8 cellular contexts compared by ENCODE assay signal in the genomic region with DNA sequence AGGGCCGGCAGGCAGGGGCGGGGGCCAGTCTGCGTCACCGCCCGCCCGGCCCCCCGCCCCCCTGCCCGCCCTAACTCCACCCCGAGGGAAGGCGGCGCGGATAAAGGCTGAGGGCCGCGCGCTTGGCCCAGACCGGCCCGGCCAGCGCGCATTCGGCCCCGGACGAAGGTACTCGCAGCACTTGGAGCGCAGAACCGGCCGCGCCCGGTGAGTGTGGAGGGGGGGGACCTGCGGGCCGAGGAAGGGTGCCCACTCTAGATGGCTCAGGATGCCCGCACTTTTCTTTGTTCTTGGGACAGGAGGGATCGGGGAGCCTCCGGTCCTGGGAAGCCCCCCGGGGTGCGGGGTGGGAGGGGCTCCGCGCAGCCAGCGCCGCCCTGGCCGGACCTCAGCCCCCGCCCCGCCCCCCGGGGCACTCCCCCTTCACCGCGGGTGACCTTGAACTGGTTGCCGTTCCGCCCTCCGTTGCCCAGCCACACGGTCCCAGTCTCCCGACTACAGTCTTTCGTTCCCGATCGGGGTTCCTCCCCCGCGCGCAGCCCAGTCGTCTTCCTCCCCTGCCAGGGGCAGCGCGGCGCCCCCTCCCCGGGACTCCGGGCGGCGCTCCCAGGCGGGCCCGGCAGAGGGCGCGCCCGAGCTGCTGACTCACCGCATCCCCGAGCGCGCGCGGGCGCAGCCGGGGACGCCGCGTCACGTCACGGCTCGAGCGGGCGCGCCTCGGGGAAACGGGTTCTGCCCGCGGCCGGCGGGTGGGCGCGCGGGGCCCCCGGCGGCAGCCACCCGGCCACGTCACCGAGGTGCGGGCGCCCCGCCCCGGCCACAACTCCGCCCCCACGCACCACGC. TPM values are rescaled to one million over a fixed set of nuclear protein-coding genes. Genes with fewer than 3 reads are reported as not detected.
DNase-seq lines count a peak whose midpoint lies in the region; ATAC-seq, FAIRE-seq and TF ChIP-seq lines count a peak whose summit lies in the region.

MIDN (plus strand) TSS at position 130 of the 844 bp plus-strand sequence. CDS start 1,714 bp downstream, outside the sequence.

- TF ChIP-seq CTCF in AG04449 (IDR thresholded peaks at IDR 0.05; ENCODE audit: insufficient read depth, low read length, missing control alignments) (peak; percentile 60), endothelial cell (IDR thresholded peaks at IDR 0.05; ENCODE audit: unreplicated experiment) (peak; percentile 78)

- CTCF ChIA-PET in AG04449 (lab: Yijun Ruan, JAX), result no interaction called here

- peak; percentile 72 for FAIRE-seq in GM18507 (lab: Jason Lieb, UNC)

- peaks cover 5% of the 10 kb centered on the region for H3K36me3 Mint-ChIP-seq in endothelial cell (ENCODE audit: low read depth, unreplicated experiment)

- peak within 1 kb of the TSS; percentile 90 for H3K27ac Mint-ChIP-seq in endothelial cell (ENCODE audit: unreplicated experiment)

- POLR2A ChIA-PET in AG04449 (lab: Yijun Ruan, JAX), result interaction anchor here (0.6 to 1.0 kb wide), 7 partner anchors 12 to 217 kb away, joined by 3 to 13 read pairs (median 3); partner anchors contain the start of gene CIRBP

- peak within 1 kb of the TSS; percentile 76 for H3K4me3 ChIP-seq in AG04449 (ENCODE audit: low read depth, low read length)

- H3K4me1 Mint-ChIP-seq in endothelial cell (ENCODE audit: unreplicated experiment), result peaks cover 2% of the 10 kb centered on the region

- no peaks in the 10 kb centered on the region for H3K9me3 Mint-ChIP-seq in endothelial cell (ENCODE audit: unreplicated experiment)

- H3K4me3 Mint-ChIP-seq in endothelial cell (ENCODE audit: unreplicated experiment), result peak within 1 kb of the TSS; percentile 84

- DNase-seq in AG04449 (ENCODE audit: low read depth, low spot score), result no peak
- peak; percentile 47 for DNase-seq in GM18507 (ENCODE audit: extremely low spot score, insufficient read length, low read depth)
- DNase-seq in NCI-H460 (ENCODE audit: extremely low read depth, low read depth), result peak; percentile 75
- peak; percentile 69 to 72 for DNase-seq in activated CD8-positive, alpha-beta memory T cell treated with anti-CD3 and anti-CD28 coated beads for 4 hours (ENCODE audit: low read depth in 2 of 2)
- peak; percentile 86 for DNase-seq in endothelial cell (ENCODE audit: low spot score)
- DNase-seq in midbrain (lab: John Stamatoyannopoulos, UW), result peak; percentile 72
- DNase-seq in stimulated activated CD8-positive, alpha-beta memory T cell treated with anti-CD3 and anti-CD28 coated beads, Interleukin-7, amount 100 ng/mL, for 24 hours (ENCODE audit: low read depth), result peak; percentile 61

- ATAC-seq in HG03039 (IDR thresholded peaks at IDR 0.05; ENCODE audit: unreplicated experiment), result peak; percentile 25

- H3K27me3 Mint-ChIP-seq in endothelial cell (ENCODE audit: unreplicated experiment), result peaks cover 12% of the 10 kb centered on the region

RNA-seq across cellular contexts. Expression of gene MIDN, which starts in this region (rescaled TPM):
- 16.5 and 21.4 TPM in 2 replicates for total RNA-seq in NCI-H460 (2014; rRNA removed; shearing (Covaris generic))
- 43.6 and 72.7 TPM in 2 replicates for polyA plus RNA-seq in NCI-H460 (2014; cell fraction: nucleus; rRNA removed)
- 204 TPM for total RNA-seq in endothelial cell (ENCODE audit: unreplicated experiment)
